ENCODE assay signal across 14 cellular contexts in genomic region chr6:32116674-32117073, GRCh38. TPM values are rescaled to one million over a fixed set of nuclear protein-coding genes. Genes with fewer than 3 reads are reported as not detected.
DNase-seq lines count a peak whose midpoint lies in the region; ATAC-seq and TF ChIP-seq lines count a peak whose summit lies in the region.
"Had no signal": no experiment of that assay in that cellular context is flagged by ENCODE, and none has a peak within 500 bp of the region (broad histone marks: within the 10 kb centered on the region; RNA-seq: fewer than 3 reads in every experiment).

No MANE protein-coding gene starts in this region.

- H3K4me1 Mint-ChIP-seq in activated CD4-positive, alpha-beta T cell treated with anti-CD3 and anti-CD28 coated beads for 36 hours = peaks cover 14% of the 10 kb centered on the region

- H3K27me3 ChIP-seq in testis = no peaks in the 10 kb centered on the region
- H3K27me3 ChIP-seq: neutrophil had no signal

- H3K9me3 ChIP-seq in testis = no peaks in the 10 kb centered on the region
- H3K9me3 ChIP-seq: neutrophil had no signal

- H3K4me3 Mint-ChIP-seq in activated CD4-positive, alpha-beta T cell treated with anti-CD3 and anti-CD28 coated beads for 36 hours = no peak overlapping the region
- H3K4me3 Mint-ChIP-seq: activated CD4-positive, alpha-beta T cell treated with anti-CD3 and anti-CD28 coated beads, Interleukin-2, amount 10 ng/mL, durations not matched to agents 24 days and 14 days; dendritic cell treated with granulocyte-macrophage colony-stimulating factor and Interleukin-4, amounts not matched to agents 40 ng/mL and 50 ng/mL, for 4 days had no signal

- peak; percentile 27 for DNase-seq in activated CD4-positive, alpha-beta T cell treated with anti-CD3 and anti-CD28 coated beads for 36 hours
- no peak for DNase-seq in activated CD4-positive, alpha-beta T cell treated with anti-CD3 and anti-CD28 coated beads for 48 hours
- peak; percentile 58 for DNase-seq in NAMALWA (ENCODE audit: low spot score)
- DNase-seq in epithelial cell of proximal tubule (ENCODE audit: low read depth) = no peak
- no peak for DNase-seq in testis
- DNase-seq in stimulated activated naive CD8-positive, alpha-beta T cell treated with anti-CD3 and anti-CD28 coated beads, Interleukin-15, Interleukin-2, amounts not matched to agents 100 U/mL and 50 U/mL, for 24 hours = no peak
- no peak for DNase-seq in NCI-H2107 (lab: John Stamatoyannopoulos, UW)
- DNase-seq in NK-92 treated with Interleukin-12 subunit alpha and Interleukin-12 subunit beta, amount 100 ng/mL, for 24 hours (lab: John Stamatoyannopoulos, UW) = no peak
- DNase-seq: activated CD4-positive, alpha-beta T cell treated with anti-CD3 and anti-CD28 coated beads, Interleukin-2, amount 10 ng/mL, durations not matched to agents 24 days and 14 days; COR-L47; NCI-H187; stimulated activated naive CD4-positive, alpha-beta T cell treated with Interleukin-2 at 50 U/mL for 16 hours had no signal

- CTCF ChIA-PET in activated CD4-positive, alpha-beta T cell treated with anti-CD3 and anti-CD28 coated beads for 36 hours (lab: Charles Lee) = interaction anchor here (0.7 to 3.4 kb wide), 3 partner anchors 12 to 576 kb away, joined by 3 to 36 read pairs (median 3); partner anchors contain the start of genes ATF6B and FKBPL

- no peaks in the 10 kb centered on the region for H3K36me3 ChIP-seq in testis (ENCODE audit: low read depth, missing control alignments)

- peaks cover 31% of the 10 kb centered on the region for H3K36me3 Mint-ChIP-seq in activated CD4-positive, alpha-beta T cell treated with anti-CD3 and anti-CD28 coated beads for 36 hours (ENCODE audit: low read depth)

- POLR2A ChIA-PET in activated CD4-positive, alpha-beta T cell treated with anti-CD3 and anti-CD28 coated beads for 36 hours (lab: Charles Lee) = interaction anchor here (0.6 kb wide), 1 partner anchor 11 kb away, joined by 3 read pairs; the partner anchor contains the start of gene ATF6B

- H3K27me3 Mint-ChIP-seq in activated CD4-positive, alpha-beta T cell treated with anti-CD3 and anti-CD28 coated beads for 36 hours = no peaks in the 10 kb centered on the region
- H3K27me3 Mint-ChIP-seq: activated CD4-positive, alpha-beta T cell treated with anti-CD3 and anti-CD28 coated beads, Interleukin-2, amount 10 ng/mL, durations not matched to agents 24 days and 14 days; dendritic cell treated with granulocyte-macrophage colony-stimulating factor and Interleukin-4, amounts not matched to agents 40 ng/mL and 50 ng/mL, for 4 days had no signal

- no peaks in the 10 kb centered on the region for H3K9me3 Mint-ChIP-seq in activated CD4-positive, alpha-beta T cell treated with anti-CD3 and anti-CD28 coated beads for 36 hours (ENCODE audit: low read depth)
- H3K9me3 Mint-ChIP-seq: activated CD4-positive, alpha-beta T cell treated with anti-CD3 and anti-CD28 coated beads, Interleukin-2, amount 10 ng/mL, durations not matched to agents 24 days and 14 days; dendritic cell treated with granulocyte-macrophage colony-stimulating factor and Interleukin-4, amounts not matched to agents 40 ng/mL and 50 ng/mL, for 4 days had no signal

- no peak for TF ChIP-seq POLR2A in testis (IDR thresholded peaks at IDR 0.05)

- no peak overlapping the region for H3K27ac ChIP-seq in testis
- H3K27ac ChIP-seq: neutrophil had no signal

- H3K4me3 ChIP-seq in epithelial cell of proximal tubule (ENCODE audit: low read depth, low read length) (no peak overlapping the region), testis (no peak overlapping the region)

- H3K27ac Mint-ChIP-seq in activated CD4-positive, alpha-beta T cell treated with anti-CD3 and anti-CD28 coated beads for 36 hours = no peak overlapping the region
- H3K27ac Mint-ChIP-seq: activated CD4-positive, alpha-beta T cell treated with anti-CD3 and anti-CD28 coated beads, Interleukin-2, amount 10 ng/mL, durations not matched to agents 24 days and 14 days; dendritic cell treated with granulocyte-macrophage colony-stimulating factor and Interleukin-4, amounts not matched to agents 40 ng/mL and 50 ng/mL, for 4 days had no signal

- intact Hi-C loops in activated CD4-positive, alpha-beta T cell treated with anti-CD3 and anti-CD28 coated beads for 36 hours (cut with DNase I, micrococcal nuclease) = loop anchor here in 1 of 2 experiments (5.0 kb wide), 1 partner anchor 131 kb away; no protein-coding TSS in a partner anchor
- intact Hi-C loops in testis (cut with DNase I; ENCODE audit: low total_unique reads) = no loop called here

- ATAC-seq in activated CD4-positive, alpha-beta T cell treated with anti-CD3 and anti-CD28 coated beads for 36 hours = no peak
- no peak for ATAC-seq in stimulated activated naive CD8-positive, alpha-beta T cell treated with anti-CD3 and anti-CD28 coated beads, Interleukin-15, Interleukin-2, amounts not matched to agents 100 U/mL and 50 U/mL, for 24 hours

- H3K4me1 ChIP-seq in testis = peaks cover 23% of the 10 kb centered on the region

- TF ChIP-seq CTCF in epithelial cell of proximal tubule (conservative IDR thresholded peaks at IDR 0.05; ENCODE audit: low read depth, low read length) = peak; percentile 41
- TF ChIP-seq CTCF in testis (IDR thresholded peaks at IDR 0.05) = peak in 2 of 3 experiments; percentile 10 to 46

- WGBS in testis, 2 donors = 89 to 94% methylated on average over 7 of the region's 7 CpGs

RNA-seq across cellular contexts. Expression of gene TNXB, which starts 7.5 kb away (rescaled TPM):
- 1 to 10 TPM; 3.5 to 3.8 TPM for total RNA-seq in activated CD4-positive, alpha-beta T cell treated with anti-CD3 and anti-CD28 coated beads for 36 hours
- 0.23 TPM in 1 of 2 replicates, not detected in the other for total RNA-seq in epithelial cell of proximal tubule
- 10 to 100 TPM; 42.4 to 44.0 TPM for total RNA-seq in testis
- 78.2 TPM for polyA plus RNA-seq in testis (ENCODE audit: insufficient read depth, low read depth, low replicate concordance)

RNA-seq across cellular contexts. Expression of gene ATF6B, which starts 11.4 kb away (rescaled TPM):
- 10 to 100 TPM; 60.2 to 63.4 TPM for total RNA-seq in activated CD4-positive, alpha-beta T cell treated with anti-CD3 and anti-CD28 coated beads for 36 hours
- total RNA-seq in epithelial cell of proximal tubule (21.3 and 23.2 TPM in 2 replicates), testis (100 to 1,000 TPM; 120 to 138 TPM)
- polyA plus RNA-seq in testis (ENCODE audit: insufficient read depth, low read depth, low replicate concordance) = 76.3 TPM

RNA-seq across cellular contexts. Expression of gene FKBPL, which starts 13.4 kb away (rescaled TPM):
- 1 to 10 TPM; 5.2 to 5.7 TPM for total RNA-seq in activated CD4-positive, alpha-beta T cell treated with anti-CD3 and anti-CD28 coated beads for 36 hours
- total RNA-seq in epithelial cell of proximal tubule (2.5 and 7.2 TPM in 2 replicates), testis (1 to 10 TPM; 7.2 to 9.5 TPM)
- 11.6 TPM for polyA plus RNA-seq in testis (ENCODE audit: insufficient read depth, low read depth, low replicate concordance)

RNA-seq across cellular contexts. Expression of gene PRRT1, which starts 35.1 kb away (rescaled TPM):
- total RNA-seq in activated CD4-positive, alpha-beta T cell treated with anti-CD3 and anti-CD28 coated beads for 36 hours = under 1 TPM; 0.43 to 0.79 TPM
- not detected in 2 replicates for total RNA-seq in epithelial cell of proximal tubule
- total RNA-seq in testis = 1 to 10 TPM; 4.2 to 6.2 TPM
- polyA plus RNA-seq in testis (ENCODE audit: insufficient read depth, low read depth, low replicate concordance) = 6.1 TPM

RNA-seq across cellular contexts. Expression of gene PPT2, which starts 37.3 kb away (rescaled TPM):
- 10 to 100 TPM in 1 of 2 experiments, 1 to 10 TPM in 1; 9.9 to 10.1 TPM for total RNA-seq in activated CD4-positive, alpha-beta T cell treated with anti-CD3 and anti-CD28 coated beads for 36 hours
- total RNA-seq in epithelial cell of proximal tubule = 23.2 and 39.4 TPM in 2 replicates
- 10 to 100 TPM; 33.9 to 92.8 TPM for total RNA-seq in testis
- polyA plus RNA-seq in testis (ENCODE audit: insufficient read depth, low read depth, low replicate concordance) = 18.9 TPM

Comparison
In these comparisons a context has a peak if more than half of its experiments do, and no peak if none do; other contexts are left out.
1. DNase-seq: peak in activated CD4-positive, alpha-beta T cell treated with anti-CD3 and anti-CD28 coated beads for 36 hours (single experiment) and NAMALWA (single experiment); none in activated CD4-positive, alpha-beta T cell treated with anti-CD3 and anti-CD28 coated beads for 48 hours (single experiment), epithelial cell of proximal tubule (single experiment), testis (single experiment), stimulated activated naive CD8-positive, alpha-beta T cell treated with anti-CD3 and anti-CD28 coated beads, Interleukin-15, Interleukin-2, amounts not matched to agents 100 U/mL and 50 U/mL, for 24 hours (single experiment), NCI-H2107 (single experiment) and NK-92 treated with Interleukin-12 subunit alpha and Interleukin-12 subunit beta, amount 100 ng/mL, for 24 hours (single experiment).
2. RNA of gene TNXB, which starts 7.5 kb away (total RNA-seq): 42.4 to 44.0 TPM in testis; 3.5 to 3.8 TPM in activated CD4-positive, alpha-beta T cell treated with anti-CD3 and anti-CD28 coated beads for 36 hours and 0.23 TPM in epithelial cell of proximal tubule; every median in the first group is over 4 times any median in the second.